ENCODE assay signal across 11 cellular contexts in the genomic region with DNA sequence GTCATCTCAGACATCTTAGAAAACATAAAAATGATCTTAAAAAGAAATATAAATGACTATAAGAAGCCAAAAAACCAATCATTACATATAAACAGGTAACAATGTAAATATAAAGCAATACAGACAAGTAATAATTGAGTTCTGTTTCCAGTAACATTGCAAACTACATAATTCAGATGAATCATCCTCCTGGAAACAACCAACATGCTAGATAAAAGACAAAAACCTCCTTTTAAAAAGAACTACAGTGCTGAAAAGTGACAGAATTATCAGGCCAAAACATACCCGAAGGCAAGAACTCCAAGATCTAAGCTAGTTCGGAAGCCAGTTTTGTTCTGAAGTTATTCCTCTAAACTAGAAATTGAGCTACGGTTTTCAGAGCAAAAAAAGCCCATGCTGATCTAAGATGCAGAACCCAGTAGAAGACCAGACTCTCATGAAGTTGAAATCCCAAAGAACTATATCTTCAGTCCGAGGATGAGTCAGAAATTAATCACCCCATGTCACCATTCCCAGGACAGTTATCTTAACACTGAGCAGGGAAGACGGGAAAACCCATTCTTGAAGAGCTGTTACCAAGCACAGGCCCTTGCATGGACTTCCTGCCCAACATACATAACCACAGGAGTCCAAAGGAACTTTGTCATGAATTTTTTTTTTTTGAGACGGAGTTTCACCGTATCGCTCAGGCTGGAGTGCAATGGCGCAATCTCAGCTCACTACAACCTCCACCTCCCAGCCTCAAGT. TPM values are rescaled to one million over a fixed set of nuclear protein-coding genes. Genes with fewer than 3 reads are reported as not detected.
DNase-seq lines count a peak whose midpoint lies in the region; ATAC-seq and TF ChIP-seq lines count a peak whose summit lies in the region.
"Had no signal": no experiment of that assay in that cellular context is flagged by ENCODE, and none has a peak within 500 bp of the region (broad histone marks: within the 10 kb centered on the region; RNA-seq: fewer than 3 reads in every experiment).

No MANE protein-coding gene starts in this region.

- H3K9me3 Mint-ChIP-seq in MCF 10A (ENCODE audit: unreplicated experiment), result no peaks in the 10 kb centered on the region
- H3K9me3 Mint-ChIP-seq: activated T-cell treated with anti-CD3 and anti-CD28 coated beads, Interleukin-2, amount 50 U/mL, for 4 hours had no signal

- H3K36me3 ChIP-seq in breast epithelium (no peaks in the 10 kb centered on the region), brain microvascular endothelial cell (replicated peaks) (peaks cover 74% of the 10 kb centered on the region)

- TF ChIP-seq POLR2A in breast epithelium (IDR thresholded peaks at IDR 0.05), result no peak
- TF ChIP-seq POLR2A in lower leg skin (IDR thresholded peaks at IDR 0.05), result no peak

- no peaks in the 10 kb centered on the region for H3K27me3 Mint-ChIP-seq in MCF 10A (ENCODE audit: insufficient read depth, unreplicated experiment)

- H3K4me1 ChIP-seq in breast epithelium, result no peaks in the 10 kb centered on the region
- no peaks in the 10 kb centered on the region for H3K4me1 ChIP-seq in right cardiac atrium (ENCODE audit: control insufficient read depth, insufficient read depth, low read length)
- H3K4me1 ChIP-seq: testis had no signal

- H3K4me3 Mint-ChIP-seq in MCF 10A (ENCODE audit: unreplicated experiment), result peak overlapping the region; percentile 12
- H3K4me3 Mint-ChIP-seq: activated T-cell treated with anti-CD3 and anti-CD28 coated beads, Interleukin-2, amount 50 U/mL, for 4 hours had no signal

- peaks cover 30% of the 10 kb centered on the region for H3K4me1 Mint-ChIP-seq in MCF 10A (ENCODE audit: insufficient read depth, unreplicated experiment)

- WGBS in right cardiac atrium, result 48% methylated on average over 9 of the region's 9 CpGs
- WGBS in lower leg skin, 2 donors, result 76 to 80% methylated on average over 9 of the region's 9 CpGs

- BruUV-seq in MCF 10A (replicated peaks; lab: Mats Ljungman, UMichigan), result no TSS peak

- in situ Hi-C loops in brain microvascular endothelial cell (cut with HindIII; ENCODE audit: low pct_ligation_motif_present, low sequenced_read_pairs), result no loop called here
- in situ Hi-C loops in G401 (cut with HindIII; ENCODE audit: low sequenced_read_pairs), result no loop called here

- CTCF ChIA-PET in MCF 10A (lab: Yijun Ruan, JAX), result interaction anchor here (0.6 to 10.2 kb wide), 6 partner anchors 10 to 117 kb away, joined by 3 to 88 read pairs (median 5); a partner anchor contains a TSS

- peak overlapping the region; percentile 74 for H3K27ac Mint-ChIP-seq in MCF 10A (ENCODE audit: low read depth, unreplicated experiment)

- H3K36me3 Mint-ChIP-seq in MCF 10A (ENCODE audit: insufficient read depth, unreplicated experiment), result peaks cover 70% of the 10 kb centered on the region

- DNase-seq in MCF 10A (ENCODE audit: unreplicated experiment), result peak; percentile 91
- DNase-seq in breast epithelium (ENCODE audit: low spot score in 2 of 2), result no peak
- peak; percentile 95 for DNase-seq in brain microvascular endothelial cell
- DNase-seq in right cardiac atrium, result peak in 2 of 3 donors; percentile 43 to 50
- no peak for DNase-seq in superior temporal gyrus (ENCODE audit: extremely low spot score)
- DNase-seq in inferior parietal cortex (ENCODE audit: extremely low spot score), result no peak
- DNase-seq in lower leg skin (ENCODE audit: low spot score in 2 of 2), result no peak
- no peak for DNase-seq in G401 (ENCODE audit: low spot score)
- DNase-seq: activated T-cell treated with anti-CD3 and anti-CD28 coated beads, Interleukin-2, amount 50 U/mL, for 4 hours; mucosa of descending colon; testis had no signal

- intact Hi-C loops in MCF 10A (cut with micrococcal nuclease) (loop anchor here (1.0 to 2.0 kb wide), 3 partner anchors 10 to 116 kb away; a partner anchor contains a TSS), breast epithelium (cut with DNase I; ENCODE audit: low total_unique reads) (no loop called here), right cardiac atrium (cut with DNase I) (no loop called here), lower leg skin (cut with DNase I; ENCODE audit: low total_unique reads) (no loop called here)

- H3K27me3 ChIP-seq in breast epithelium, result no peaks in the 10 kb centered on the region
- no peaks in the 10 kb centered on the region for H3K27me3 ChIP-seq in brain microvascular endothelial cell (replicated peaks)
- H3K27me3 ChIP-seq in right cardiac atrium (ENCODE audit: control insufficient read depth, insufficient read depth), result no peaks in the 10 kb centered on the region
- H3K27me3 ChIP-seq: testis had no signal

- ATAC-seq in right cardiac atrium, result peak; percentile 81 to 95
- ATAC-seq: activated T-cell treated with anti-CD3 and anti-CD28 coated beads, Interleukin-2, amount 50 U/mL, for 4 hours; mucosa of descending colon had no signal

- H3K4me3 ChIP-seq in breast epithelium (no peak overlapping the region), brain microvascular endothelial cell (ENCODE audit: low read depth, low read length) (no peak overlapping the region), right cardiac atrium (ENCODE audit: low read length) (no peak overlapping the region), lower leg skin (ENCODE audit: low read depth, poor library complexity, severe bottlenecking) (no peak overlapping the region)
- H3K4me3 ChIP-seq: mucosa of descending colon, testis had no signal

- H3K9me3 ChIP-seq in breast epithelium, result no peaks in the 10 kb centered on the region
- no peaks in the 10 kb centered on the region for H3K9me3 ChIP-seq in right cardiac atrium (ENCODE audit: control insufficient read depth, low read length)
- H3K9me3 ChIP-seq: mucosa of descending colon, testis had no signal

- POLR2A ChIA-PET in MCF 10A (lab: Yijun Ruan, JAX), result interaction anchor here (0.6 to 4.3 kb wide), 15 partner anchors 8 to 977 kb away, joined by 3 to 42 read pairs (median 5); a partner anchor contains a TSS

- H3K27ac ChIP-seq in breast epithelium, result no peak overlapping the region
- peak overlapping the region; percentile 88 for H3K27ac ChIP-seq in brain microvascular endothelial cell
- no peak overlapping the region for H3K27ac ChIP-seq in right cardiac atrium (ENCODE audit: low read length)

- TF ChIP-seq CTCF in MCF 10A (IDR thresholded peaks at IDR 0.05; ENCODE audit: unreplicated experiment) (no peak), breast epithelium (IDR thresholded peaks at IDR 0.05) (no peak), brain microvascular endothelial cell (IDR thresholded peaks at IDR 0.05; ENCODE audit: low read depth, low read length, missing control alignments) (no peak), lower leg skin (IDR thresholded peaks at IDR 0.05) (no peak)

RNA-seq across cellular contexts. Expression of a gene that starts 9.8 kb away (rescaled TPM):
- total RNA-seq in MCF 10A (2022), result 117 and 150 TPM in 2 replicates
- total RNA-seq in breast epithelium, result 10 to 100 TPM; 21.3 to 41.0 (median 24.9) TPM
- 10 to 100 TPM; 15.1 to 31.1 (median 18.5) TPM for total RNA-seq in right cardiac atrium
- polyA plus RNA-seq in right cardiac atrium, result 5.8 TPM
- 10 to 100 TPM in 3 of 4 donors, 1 to 10 TPM in 1; 8.9 to 13.5 (median 11.4) TPM for total RNA-seq in lower leg skin
- total RNA-seq in G401 (2014; rRNA removed; shearing (Covaris generic)), result 23.1 and 51.9 TPM in 2 replicates

RNA-seq across cellular contexts. Expression of a gene that starts 9.9 kb away (rescaled TPM):
- total RNA-seq in MCF 10A (2022), result 6.5 and 7.5 TPM in 2 replicates
- 1 to 10 TPM; 3.0 to 3.7 (median 3.6) TPM for total RNA-seq in breast epithelium
- 1 to 10 TPM; 4.3 to 6.3 (median 5.7) TPM for total RNA-seq in right cardiac atrium
- polyA plus RNA-seq in right cardiac atrium, result 3.6 TPM
- 1 to 10 TPM; 1.1 to 2.2 (median 1.7) TPM for total RNA-seq in lower leg skin
- total RNA-seq in G401 (2014; rRNA removed; shearing (Covaris generic)), result 3.9 and 5.5 TPM in 2 replicates

Comparison
In these comparisons a context has a peak if more than half of its experiments do, and no peak if none do; other contexts are left out.
1. DNase-seq: peak in MCF 10A (single experiment), brain microvascular endothelial cell (single experiment) and right cardiac atrium (2 of 3); none in breast epithelium (0 of 2), superior temporal gyrus (single experiment), inferior parietal cortex (single experiment), lower leg skin (0 of 2) and G401 (single experiment).